In genomic region chr10:47049056-47049851, GRCh38 we compare ENCODE assay signal across 1 cellular context.
TF ChIP-seq lines count a peak whose summit lies in the region.

No MANE protein-coding gene starts in this region.

TF ChIP-seq in SK-N-SH, 30 proteins besides CTCF, POLR2A, EP300 and RAD21 (continued from another document):
- TF ChIP-seq, protein P1, sequence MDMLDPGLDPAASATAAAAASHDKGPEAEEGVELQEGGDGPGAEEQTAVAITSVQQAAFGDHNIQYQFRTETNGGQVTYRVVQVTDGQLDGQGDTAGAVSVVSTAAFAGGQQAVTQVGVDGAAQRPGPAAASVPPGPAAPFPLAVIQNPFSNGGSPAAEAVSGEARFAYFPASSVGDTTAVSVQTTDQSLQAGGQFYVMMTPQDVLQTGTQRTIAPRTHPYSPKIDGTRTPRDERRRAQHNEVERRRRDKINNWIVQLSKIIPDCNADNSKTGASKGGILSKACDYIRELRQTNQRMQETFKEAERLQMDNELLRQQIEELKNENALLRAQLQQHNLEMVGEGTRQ (IDR thresholded peaks at IDR 0.05; ENCODE audit: borderline replicate concordance, low read depth, low read length): no peak
- TF ChIP-seq CHD2 (IDR thresholded peaks at IDR 0.05; ENCODE audit: low read length, partially characterized antibody) (no peak), SMC3 (IDR thresholded peaks at IDR 0.05; ENCODE audit: low read depth, low read length) (no peak)
- TF ChIP-seq, protein P2, sequence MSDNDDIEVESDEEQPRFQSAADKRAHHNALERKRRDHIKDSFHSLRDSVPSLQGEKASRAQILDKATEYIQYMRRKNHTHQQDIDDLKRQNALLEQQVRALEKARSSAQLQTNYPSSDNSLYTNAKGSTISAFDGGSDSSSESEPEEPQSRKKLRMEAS (IDR thresholded peaks at IDR 0.05; ENCODE audit: low read depth): no peak
